1 cellular context compared by ENCODE assay signal in the genomic region with DNA sequence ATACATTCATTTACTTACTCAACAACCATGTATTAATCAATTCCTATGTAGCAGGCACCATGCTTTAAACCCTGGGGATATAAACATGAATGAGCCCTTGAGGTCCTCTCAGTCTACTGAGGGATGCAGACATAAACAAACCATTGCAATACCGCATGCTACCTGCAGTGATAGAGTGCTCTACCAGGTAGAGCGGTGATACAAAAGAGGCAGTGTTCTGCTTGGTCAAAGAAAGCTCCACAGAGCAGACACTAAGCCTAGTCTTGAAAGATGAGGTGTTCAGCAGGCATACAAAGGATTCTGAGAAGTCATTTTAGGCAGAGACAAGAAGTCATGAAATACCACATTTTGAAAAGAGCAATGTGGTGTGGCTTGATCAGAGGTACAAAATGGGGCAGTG.
TF ChIP-seq lines count a peak whose summit lies in the region.

No MANE protein-coding gene starts in this region.

TF ChIP-seq in GM12878, 131 proteins besides CTCF, POLR2A, EP300 and RAD21 (continued from another document):
- TF ChIP-seq ZBTB4 (CRISPR knock-in tag; IDR thresholded peaks at IDR 0.05), result no peak
- no peak for TF ChIP-seq SREBF2 (IDR thresholded peaks at IDR 0.05; ENCODE audit: low read length)
- TF ChIP-seq BCL11A (IDR thresholded peaks at IDR 0.05; ENCODE audit: low read depth, low read length), result no peak
- TF ChIP-seq DPF2 (IDR thresholded peaks at IDR 0.05), result no peak
- TF ChIP-seq CREM (IDR thresholded peaks at IDR 0.05; ENCODE audit: low read depth), result no peak
- TF ChIP-seq MLLT1 (IDR thresholded peaks at IDR 0.05), result no peak
- no peak for TF ChIP-seq ZNF207 (IDR thresholded peaks at IDR 0.05; ENCODE audit: borderline replicate concordance)
- TF ChIP-seq EGR1 (IDR thresholded peaks at IDR 0.05; ENCODE audit: borderline replicate concordance in 1 of 2, low read depth in 2 of 2, low read length in 2 of 2), result no peak
- TF ChIP-seq BCL3 (IDR thresholded peaks at IDR 0.05; ENCODE audit: borderline replicate concordance, insufficient read depth, low read depth, low read length, poor library complexity, severe bottlenecking), result no peak
- TF ChIP-seq CBX3 (IDR thresholded peaks at IDR 0.05; ENCODE audit: borderline replicate concordance, low read depth), result no peak
- no peak for TF ChIP-seq POU2F2 (IDR thresholded peaks at IDR 0.05; ENCODE audit: borderline replicate concordance, low read depth, low read length)
- TF ChIP-seq MXI1 (IDR thresholded peaks at IDR 0.05; ENCODE audit: low read depth, low read length), result no peak
- TF ChIP-seq ZNF622 (IDR thresholded peaks at IDR 0.05), result no peak
- TF ChIP-seq POLR2AphosphoS2 (IDR thresholded peaks at IDR 0.05; ENCODE audit: low read depth, low read length), result no peak
